Comparison of ENCODE assay signal across 8 cellular contexts in genomic region chr16:30445149-30445407, GRCh38. TPM values are rescaled to one million over a fixed set of nuclear protein-coding genes. Genes with fewer than 3 reads are reported as not detected.
DNase-seq lines count a peak whose midpoint lies in the region; ATAC-seq and TF ChIP-seq lines count a peak whose summit lies in the region.

No MANE protein-coding gene starts in this region.

- H3K27me3 ChIP-seq in HUES64 (ENCODE audit: insufficient read depth, low read length) (no peaks in the 10 kb centered on the region; the same call in 1 of the 2 replicates), duodenal mucosa (ENCODE audit: control insufficient read depth in 1 of 2, insufficient read depth in 2 of 2, low read length in 2 of 2) (no peaks in the 10 kb centered on the region), neutrophil (no peaks in the 10 kb centered on the region)

- ATAC-seq in HG03108 (IDR thresholded peaks at IDR 0.05; ENCODE audit: unreplicated experiment) = no peak
- ATAC-seq in GM19328 (IDR thresholded peaks at IDR 0.05; ENCODE audit: unreplicated experiment) = no peak

- TF ChIP-seq CTCF in neutrophil (IDR thresholded peaks at IDR 0.05) = no peak

- WGBS in HUES64 = 38% methylated on average over 11 of the region's 11 CpGs

- peak overlapping the region; percentile 82 for H3K4me3 ChIP-seq in HUES64 (ENCODE audit: low read length)
- H3K4me3 ChIP-seq in duodenal mucosa (ENCODE audit: low read depth in 1 of 2, low read length in 2 of 2) = peak overlapping the region; percentile 87 to 96
- H3K4me3 ChIP-seq in neutrophil (ENCODE audit: low read depth in 1 of 2, low read length in 1 of 2) = peak overlapping the region; percentile 92 to 98

- DNase-seq in GM03348 (ENCODE audit: low spot score) = no peak
- DNase-seq in amygdala (lab: John Stamatoyannopoulos, UW) = no peak

- H3K9ac ChIP-seq in ES-I3 (ENCODE audit: low read depth, low read length) (peak overlapping the region; percentile 96), HUES64 (ENCODE audit: low read depth, low read length) (peak overlapping the region; percentile 83), duodenal mucosa (ENCODE audit: low read depth in 1 of 2, low read length in 2 of 2) (peak overlapping the region; percentile 90 to 93)

- H3K36me3 ChIP-seq in ES-I3 (ENCODE audit: insufficient read depth, low read length) = peaks cover 6% of the 10 kb centered on the region; the same call in 1 of the 2 replicates
- peaks cover 8% of the 10 kb centered on the region; the same call in 1 of the 2 replicates for H3K36me3 ChIP-seq in HUES64 (ENCODE audit: insufficient read depth, low read length)
- peaks cover 0 to 4% of the 10 kb centered on the region in 2 donors for H3K36me3 ChIP-seq in duodenal mucosa (ENCODE audit: control insufficient read depth in 1 of 2, insufficient read depth in 2 of 2, low read length in 2 of 2)
- H3K36me3 ChIP-seq in neutrophil = no peaks in the 10 kb centered on the region

- H3K9me3 ChIP-seq in ES-I3 (ENCODE audit: control insufficient read depth, insufficient read depth, low read length) (peaks cover 3% of the 10 kb centered on the region; the same call in 1 of the 2 replicates), HUES64 (ENCODE audit: insufficient read depth, low read depth, low read length) (no peaks in the 10 kb centered on the region), duodenal mucosa (ENCODE audit: control insufficient read depth in 1 of 2, low read length in 2 of 2) (no peaks in the 10 kb centered on the region), neutrophil (no peaks in the 10 kb centered on the region)

- no peaks in the 10 kb centered on the region for H3K4me1 ChIP-seq in ES-I3 (ENCODE audit: insufficient read depth, low read length)
- H3K4me1 ChIP-seq in HUES64 (ENCODE audit: insufficient read depth, low read length) = peaks cover 4% of the 10 kb centered on the region; the same call in 1 of the 2 replicates
- H3K4me1 ChIP-seq in duodenal mucosa (ENCODE audit: control insufficient read depth in 1 of 2, insufficient read depth in 2 of 2, low read length in 2 of 2) = peaks cover 34 to 38% of the 10 kb centered on the region in 2 donors
- H3K4me1 ChIP-seq in neutrophil (ENCODE audit: control insufficient read depth in 1 of 2, insufficient read depth in 1 of 2, low read depth in 1 of 2, low read length in 1 of 2) = peaks cover 30 to 31% of the 10 kb centered on the region in 2 experiments

- H3K27ac ChIP-seq in HUES64 (ENCODE audit: low read depth, low read length) (peak overlapping the region; percentile 72; the same call in 1 of the 2 replicates), duodenal mucosa (ENCODE audit: low read depth, low read length) (peak overlapping the region; percentile 88), neutrophil (peak overlapping the region; percentile 92)

RNA-seq across cellular contexts. Expression of gene SEPHS2, which starts 0.6 kb away (rescaled TPM):
- 38.1 TPM for polyA plus RNA-seq in HUES64 (2013, experiment 1 of 2)
- 37.0 TPM for polyA plus RNA-seq in HUES64 (2013, experiment 2 of 2)

RNA-seq across cellular contexts. Expression of gene DCTPP1, which starts 15.2 kb away (rescaled TPM):
- polyA plus RNA-seq in HUES64 (2013, experiment 1 of 2) = 89.0 TPM
- 68.5 TPM for polyA plus RNA-seq in HUES64 (2013, experiment 2 of 2)

RNA-seq across cellular contexts. Expression of gene ITGAL, which starts 27.5 kb away (rescaled TPM):
- 0.40 TPM for polyA plus RNA-seq in HUES64 (2013, experiment 1 of 2)
- 0.25 TPM for polyA plus RNA-seq in HUES64 (2013, experiment 2 of 2)

RNA-seq across cellular contexts. Expression of gene ZNF771, which starts 37.7 kb away (rescaled TPM):
- 8.5 TPM for polyA plus RNA-seq in HUES64 (2013, experiment 1 of 2)
- 7.9 TPM for polyA plus RNA-seq in HUES64 (2013, experiment 2 of 2)

RNA-seq across cellular contexts. Expression of gene ZNF48, which starts 49.9 kb away (rescaled TPM):
- polyA plus RNA-seq in HUES64 (2013, experiment 1 of 2) = 40.2 TPM
- 36.1 TPM for polyA plus RNA-seq in HUES64 (2013, experiment 2 of 2)
